Comparison of ENCODE assay signal across 17 cellular contexts in genomic region chr10:77625379-77625778, GRCh38.
A peak's percentile ranks its signal among the peaks of the same experiment; 100 is the strongest.
DNase-seq lines count a peak whose midpoint lies in the region; ATAC-seq and TF ChIP-seq lines count a peak whose summit lies in the region.
"Had no signal": no experiment of that assay in that cellular context is flagged by ENCODE, and none has a peak within 500 bp of the region (broad histone marks: within the 10 kb centered on the region; RNA-seq: fewer than 3 reads in every experiment).

No MANE protein-coding gene starts in this region.

- no peaks in the 10 kb centered on the region for H3K27me3 ChIP-seq in ACC112 (ENCODE audit: insufficient read depth, low read length)
- H3K27me3 ChIP-seq: neural progenitor cell, stomach, upper lobe of left lung had no signal

- peak overlapping the region; percentile 57 for H2AFZ ChIP-seq in ACC112 (ENCODE audit: low read length, unreplicated experiment)
- H2AFZ ChIP-seq: neural progenitor cell had no signal

- DNase-seq in NOMO-1 treated with DMSO at 0.1 percent for 48 hours (lab: John Stamatoyannopoulos, UW; ENCODE audit: unreplicated experiment): peak; percentile 58
- peak; percentile 68 for DNase-seq in fibroblast of peridontal ligament (ENCODE audit: extremely low read depth)
- DNase-seq in T-helper 9 cell: no peak
- DNase-seq in central memory CD4-positive, alpha-beta T cell: no peak
- DNase-seq in activated CD8-positive, alpha-beta memory T cell treated with anti-CD3 and anti-CD28 coated beads, Interleukin-2, amount 50 U/mL, for 48 hours: no peak
- DNase-seq: ACHN; activated naive CD4-positive, alpha-beta T cell; aorta; CD4-positive, alpha-beta memory T cell; NCI-H1048; NCI-H524 treated with DMSO at 0.1 percent for 48 hours; stomach; upper lobe of left lung had no signal

- H3K36me3 ChIP-seq in ACC112 (ENCODE audit: insufficient read depth, low read length): no peaks in the 10 kb centered on the region
- H3K36me3 ChIP-seq: neural progenitor cell, stomach, upper lobe of left lung had no signal

- peaks cover 13% of the 10 kb centered on the region for H3K79me2 ChIP-seq in ACC112 (ENCODE audit: control insufficient read depth, insufficient read depth, low read length, unreplicated experiment)

- H3K4me1 ChIP-seq in ACC112 (ENCODE audit: control insufficient read depth, insufficient read depth, low read length, unreplicated experiment): peaks cover 32% of the 10 kb centered on the region
- H3K4me1 ChIP-seq: upper lobe of left lung had no signal

- no peak for TF ChIP-seq POLR2A in GM18505 (IDR thresholded peaks at IDR 0.05; ENCODE audit: borderline replicate concordance, extremely low read depth, insufficient read depth, insufficient read length)

- H3K27ac ChIP-seq in ACC112 (ENCODE audit: low read depth, low read length): no peak overlapping the region
- H3K27ac ChIP-seq: neural progenitor cell, upper lobe of left lung had no signal

- ATAC-seq in GM18511 (IDR thresholded peaks at IDR 0.05; ENCODE audit: unreplicated experiment): peak; percentile 48
- ATAC-seq in GM18505 (IDR thresholded peaks at IDR 0.05; ENCODE audit: unreplicated experiment): no peak

- H3K4me3 ChIP-seq in ACC112 (ENCODE audit: low read depth, low read length): no peak overlapping the region
- H3K4me3 ChIP-seq: neural progenitor cell, stomach, upper lobe of left lung had no signal

Comparison
In these comparisons a context has a peak if more than half of its experiments do, and no peak if none do; other contexts are left out.
1. DNase-seq: peak in NOMO-1 treated with DMSO at 0.1 percent for 48 hours (single experiment) and fibroblast of peridontal ligament (single experiment); none in T-helper 9 cell (single experiment), central memory CD4-positive, alpha-beta T cell (single experiment) and activated CD8-positive, alpha-beta memory T cell treated with anti-CD3 and anti-CD28 coated beads, Interleukin-2, amount 50 U/mL, for 48 hours (single experiment).